In genomic region chr1:186435336-186435735, GRCh38 we compare ENCODE assay signal across 1 cellular context.
TF ChIP-seq lines count a peak whose summit lies in the region.

No MANE protein-coding gene starts in this region.

TF ChIP-seq in HepG2, 621 proteins besides CTCF, POLR2A, EP300 and RAD21:
- TF ChIP-seq CEBPB (IDR thresholded peaks at IDR 0.05; ENCODE audit: borderline replicate concordance, low read depth, low read length): 0 out of 2 replicates have a peak, but pooled peaks have one; percentile 1
- TF ChIP-seq HNRNPUL1 (IDR thresholded peaks at IDR 0.05; ENCODE audit: low read depth, low read length): no peak
- no peak for TF ChIP-seq SNAPC4 (CRISPR knock-in tag; IDR thresholded peaks at IDR 0.05)
- no peak for TF ChIP-seq NFE2L2 (IDR thresholded peaks at IDR 0.05; ENCODE audit: low read length)
- no peak for TF ChIP-seq DZIP1 (CRISPR knock-in tag; IDR thresholded peaks at IDR 0.05)
- TF ChIP-seq DMTF1 (CRISPR knock-in tag; IDR thresholded peaks at IDR 0.05): no peak
- no peak for TF ChIP-seq DNMT3B (CRISPR knock-in tag; conservative IDR thresholded peaks at IDR 0.05)
